11 cellular contexts compared by ENCODE assay signal in the genomic region with DNA sequence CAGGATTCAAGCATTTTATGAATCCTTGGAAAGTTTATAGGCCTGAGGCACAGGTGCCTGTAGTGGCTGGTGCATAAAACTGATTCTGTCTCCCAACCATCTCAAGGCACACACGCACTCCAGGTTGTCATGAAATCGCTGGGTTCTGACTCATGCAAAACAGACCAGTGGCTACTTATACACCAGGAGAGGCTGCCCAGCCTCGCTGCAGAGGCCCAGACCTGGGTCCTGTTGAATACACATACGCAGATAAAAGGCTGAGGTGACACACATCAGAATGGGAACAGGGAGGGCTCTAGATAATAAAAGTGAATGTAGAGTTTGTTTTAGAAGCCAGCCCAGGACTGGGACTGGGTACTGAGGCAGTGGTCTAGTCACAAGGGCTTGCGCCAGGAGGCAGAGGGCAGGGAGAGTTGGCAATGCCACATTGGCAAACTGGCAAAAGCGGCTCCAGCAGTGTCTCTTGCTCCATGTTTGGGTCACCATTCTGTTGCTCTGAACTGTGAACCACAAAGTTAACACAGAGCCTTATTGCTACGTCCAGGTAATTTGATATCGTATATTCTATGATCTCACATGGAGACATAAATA. TPM values are rescaled to one million over a fixed set of nuclear protein-coding genes. Genes with fewer than 3 reads are reported as not detected.
DNase-seq lines count a peak whose midpoint lies in the region; ATAC-seq and TF ChIP-seq lines count a peak whose summit lies in the region.
"Had no signal": no experiment of that assay in that cellular context is flagged by ENCODE, and none has a peak within 500 bp of the region (broad histone marks: within the 10 kb centered on the region; RNA-seq: fewer than 3 reads in every experiment).

No MANE protein-coding gene starts in this region.

- POLR2A ChIA-PET in naive thymus-derived CD4-positive, alpha-beta T cell (lab: Charles Lee): interaction anchor here (0.6 to 0.8 kb wide), 3 partner anchors 431 to 1792 kb away, joined by 3 to 6 read pairs (median 3); no protein-coding TSS in a partner anchor

- H4K20me1 ChIP-seq in BLaER1: no peaks in the 10 kb centered on the region

- no peaks in the 10 kb centered on the region for H3K36me3 ChIP-seq in BLaER1
- H3K36me3 ChIP-seq in naive thymus-derived CD4-positive, alpha-beta T cell (ENCODE audit: control insufficient read depth in 2 of 3, insufficient read depth in 3 of 3, low read length in 3 of 3): no peaks in the 10 kb centered on the region

- ATAC-seq in naive thymus-derived CD4-positive, alpha-beta T cell: no peak
- ATAC-seq in GM18867 (IDR thresholded peaks at IDR 0.05; ENCODE audit: unreplicated experiment): no peak

- TF ChIP-seq CTCF in chondrocyte (IDR thresholded peaks at IDR 0.05): no peak

- peak overlapping the region; percentile 90 for H3K4me2 ChIP-seq in BLaER1

- H3K27ac ChIP-seq in BLaER1: no peak overlapping the region
- no peak overlapping the region for H3K27ac ChIP-seq in naive thymus-derived CD4-positive, alpha-beta T cell (ENCODE audit: low read depth, low read length)

- intact Hi-C loops in naive thymus-derived CD4-positive, alpha-beta T cell (cut with micrococcal nuclease): loop anchor here in 1 of 2 donors (5.0 to 10.0 kb wide), 3 partner anchors 618 to 1025 kb away; partner anchors contain the start of genes EMC6, NCBP3 and TAX1BP3

- no peaks in the 10 kb centered on the region for H3K27me3 ChIP-seq in BLaER1
- no peaks in the 10 kb centered on the region for H3K27me3 ChIP-seq in naive thymus-derived CD4-positive, alpha-beta T cell (ENCODE audit: control insufficient read depth in 2 of 2, insufficient read depth in 2 of 2, low read length in 2 of 2)

- H3K27me3 Mint-ChIP-seq in IgD-negative memory B cell (no peaks in the 10 kb centered on the region), chondrocyte (ENCODE audit: low read depth) (peaks cover 1% of the 10 kb centered on the region)
- peaks cover 0 to 2% (median 0%) of the 10 kb centered on the region in 5 donors for H3K27me3 Mint-ChIP-seq in naive thymus-derived CD4-positive, alpha-beta T cell

- no peak for DNase-seq in chondrocyte (ENCODE audit: low spot score)
- DNase-seq in naive thymus-derived CD4-positive, alpha-beta T cell: no peak
- DNase-seq in iPS-NIHi11 (ENCODE audit: low spot score): no peak
- DNase-seq in midbrain (lab: John Stamatoyannopoulos, UW): no peak
- DNase-seq in NCI-H2081 treated with DMSO at 0.1 percent for 48 hours (lab: John Stamatoyannopoulos, UW): no peak
- DNase-seq: activated CD4-positive, CD25-positive, alpha-beta regulatory T cell; NCI-H1105 treated with DMSO at 0.1 percent for 48 hours had no signal

- H3K36me3 Mint-ChIP-seq in IgD-negative memory B cell: no peaks in the 10 kb centered on the region
- no peaks in the 10 kb centered on the region for H3K36me3 Mint-ChIP-seq in chondrocyte (ENCODE audit: low read depth)
- H3K36me3 Mint-ChIP-seq in naive thymus-derived CD4-positive, alpha-beta T cell: no peaks in the 10 kb centered on the region

- H3K27ac Mint-ChIP-seq in IgD-negative memory B cell (no peak overlapping the region), chondrocyte (ENCODE audit: unreplicated experiment) (peak overlapping the region; percentile 27)
- peak overlapping the region in 1 of 9 donors; percentile 74 for H3K27ac Mint-ChIP-seq in naive thymus-derived CD4-positive, alpha-beta T cell

- H3K4me1 ChIP-seq in BLaER1: peaks cover 12% of the 10 kb centered on the region
- H3K4me1 ChIP-seq in naive thymus-derived CD4-positive, alpha-beta T cell (ENCODE audit: control insufficient read depth in 2 of 2, insufficient read depth in 2 of 2, low read length in 2 of 2): peaks cover 0 to 6% of the 10 kb centered on the region in 2 donors

- peak overlapping the region; percentile 64 to 96 (median 92) for H3K4me3 Mint-ChIP-seq in IgD-negative memory B cell
- peak overlapping the region; percentile 93 for H3K4me3 Mint-ChIP-seq in chondrocyte (ENCODE audit: unreplicated experiment)
- H3K4me3 Mint-ChIP-seq in naive thymus-derived CD4-positive, alpha-beta T cell: peak overlapping the region; percentile 30 to 94 (median 92)

- H3K4me3 ChIP-seq in BLaER1: no peak overlapping the region; the same call in 1 of the 2 replicates
- H3K4me3 ChIP-seq in naive thymus-derived CD4-positive, alpha-beta T cell (ENCODE audit: low read length): peak overlapping the region; percentile 83

- H3K4me1 Mint-ChIP-seq in IgD-negative memory B cell (peaks cover 0 to 12% (median 0%) of the 10 kb centered on the region in 3 donors), chondrocyte (ENCODE audit: low read depth) (peaks cover 16% of the 10 kb centered on the region)
- H3K4me1 Mint-ChIP-seq in naive thymus-derived CD4-positive, alpha-beta T cell: peaks cover 0 to 15% (median 9%) of the 10 kb centered on the region in 7 donors

- H3K9ac ChIP-seq in BLaER1: no peak overlapping the region

- CTCF ChIA-PET in naive thymus-derived CD4-positive, alpha-beta T cell (lab: Charles Lee): no interaction called here

- peaks cover 0 to 4% (median 0%) of the 10 kb centered on the region in 3 donors for H3K9me3 Mint-ChIP-seq in IgD-negative memory B cell
- no peaks in the 10 kb centered on the region for H3K9me3 Mint-ChIP-seq in chondrocyte (ENCODE audit: low read depth)
- H3K9me3 Mint-ChIP-seq in naive thymus-derived CD4-positive, alpha-beta T cell: peaks cover 0 to 7% (median 0%) of the 10 kb centered on the region in 11 donors

- H3K9me3 ChIP-seq in BLaER1: no peaks in the 10 kb centered on the region
- no peaks in the 10 kb centered on the region for H3K9me3 ChIP-seq in naive thymus-derived CD4-positive, alpha-beta T cell (ENCODE audit: control insufficient read depth in 2 of 3, low read length in 3 of 3)

RNA-seq across cellular contexts. Expression of gene OR1D5, which starts 13.6 kb away (rescaled TPM):
- not detected for polyA plus RNA-seq in IgD-negative memory B cell
- total RNA-seq in chondrocyte: not detected in 3 replicates
- total RNA-seq in naive thymus-derived CD4-positive, alpha-beta T cell: not detected
- not detected for polyA plus RNA-seq in naive thymus-derived CD4-positive, alpha-beta T cell
- total RNA-seq: esophagus mucosa had no signal

RNA-seq across cellular contexts. Expression of gene OR1D2, which starts 54.4 kb away (rescaled TPM):
- not detected for polyA plus RNA-seq in IgD-negative memory B cell
- not detected in 3 replicates for total RNA-seq in chondrocyte
- not detected for total RNA-seq in naive thymus-derived CD4-positive, alpha-beta T cell
- polyA plus RNA-seq in naive thymus-derived CD4-positive, alpha-beta T cell: not detected
- total RNA-seq: esophagus mucosa had no signal
